Comparison of ENCODE assay signal across 18 cellular contexts in genomic region chr4:73098713-73099112, GRCh38.
"Had no signal": no experiment of that assay in that cellular context is flagged by ENCODE, and none has a peak within 500 bp of the region (broad histone marks: within the 10 kb centered on the region; RNA-seq: fewer than 3 reads in every experiment).

No MANE protein-coding gene starts in this region.

- H3K27me3 Mint-ChIP-seq: activated CD4-positive, alpha-beta memory T cell treated with anti-CD3 and anti-CD28 coated beads, Interleukin-2, amount 10 ng/mL, durations not matched to agents 7 days and 5 days; activated CD4-positive, alpha-beta T cell treated with anti-CD3 and anti-CD28 coated beads for 36 hours had no signal

- H3K9me3 Mint-ChIP-seq: activated CD4-positive, alpha-beta memory T cell treated with anti-CD3 and anti-CD28 coated beads, Interleukin-2, amount 10 ng/mL, durations not matched to agents 7 days and 5 days; activated naive CD4-positive, alpha-beta T cell treated with anti-CD3 and anti-CD28 coated beads, Interleukin-2, amount 50 U/mL, for 72 hours; activated T-cell treated with anti-CD3 and anti-CD28 coated beads, Interleukin-2, amount 50 U/mL, for 4 hours; neural crest cell; WTC11 had no signal

- H3K27ac Mint-ChIP-seq: activated CD4-positive, alpha-beta memory T cell treated with anti-CD3 and anti-CD28 coated beads, Interleukin-2, amount 10 ng/mL, durations not matched to agents 7 days and 5 days; WTC11 had no signal

- H3K4me1 Mint-ChIP-seq: activated CD4-positive, alpha-beta memory T cell treated with anti-CD3 and anti-CD28 coated beads, Interleukin-2, amount 10 ng/mL, durations not matched to agents 7 days and 5 days; activated CD4-positive, alpha-beta T cell treated with anti-CD3 and anti-CD28 coated beads for 36 hours; neural crest cell; WTC11 had no signal

- DNase-seq: activated CD4-positive, alpha-beta memory T cell treated with anti-CD3 and anti-CD28 coated beads, Interleukin-2, amount 10 ng/mL, durations not matched to agents 7 days and 5 days; activated CD4-positive, alpha-beta T cell treated with anti-CD3 and anti-CD28 coated beads for 36 hours; activated effector memory CD4-positive, alpha-beta T cell treated with anti-CD3 and anti-CD28 coated beads, Interleukin-2, amount 50 U/mL, for 16 hours; activated T-cell treated with anti-CD3 and anti-CD28 coated beads, Interleukin-2, amount 50 U/mL, for 4 hours; amygdala; gastrocnemius medialis; head of caudate nucleus; kidney; mammary epithelial cell; midbrain; retina; SW 1271 had no signal

- ATAC-seq: activated CD4-positive, alpha-beta T cell treated with anti-CD3 and anti-CD28 coated beads for 36 hours; gastrocnemius medialis; left lung had no signal

- H3K9me3 ChIP-seq: gastrocnemius medialis, left lung, thoracic aorta, upper lobe of left lung had no signal

- H3K4me3 Mint-ChIP-seq: activated CD4-positive, alpha-beta memory T cell treated with anti-CD3 and anti-CD28 coated beads, Interleukin-2, amount 10 ng/mL, durations not matched to agents 7 days and 5 days; activated CD4-positive, alpha-beta T cell treated with anti-CD3 and anti-CD28 coated beads for 36 hours; activated T-cell treated with anti-CD3 and anti-CD28 coated beads, Interleukin-2, amount 50 U/mL, for 4 hours; neural crest cell; WTC11 had no signal
